In the genomic region with DNA sequence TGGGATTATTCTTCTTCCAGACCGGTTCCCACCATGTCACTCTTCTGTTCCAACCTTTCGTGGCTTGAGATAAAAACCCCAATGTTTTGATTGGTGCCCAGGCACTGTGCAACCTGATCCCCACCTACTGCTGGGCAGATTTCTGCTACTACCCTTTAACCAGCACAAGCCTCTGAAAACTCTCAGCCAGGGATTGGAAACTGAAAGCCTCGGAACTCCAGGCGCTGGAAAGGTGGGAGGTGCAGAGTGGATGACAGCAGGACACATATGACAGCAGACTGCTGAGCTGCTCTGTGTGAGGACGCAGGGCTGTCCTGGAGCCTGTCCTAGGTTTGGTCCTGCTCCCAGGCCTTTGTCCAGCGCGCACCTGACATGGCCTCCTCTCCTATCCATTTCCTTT, we compare ENCODE assay signal across 25 cellular contexts.
DNase-seq lines count a peak whose midpoint lies in the region; FAIRE-seq and TF ChIP-seq lines count a peak whose summit lies in the region.
"Had no signal": no experiment of that assay in that cellular context is flagged by ENCODE, and none has a peak within 500 bp of the region (broad histone marks: within the 10 kb centered on the region; RNA-seq: fewer than 3 reads in every experiment).

No MANE protein-coding gene starts in this region.

- WGBS in H1 (ENCODE audit: extremely low coverage in 1 of 2, insufficient coverage in 1 of 2, insufficient read length in 1 of 2, insufficient replicate concordance in 2 of 2, low coverage in 1 of 2, low lambda C conversion rate in 2 of 2, missing lambda C conversion rate in 1 of 2), 2 experiments: 70% methylated on average over 7 of the region's 7 CpGs; no CpG with 5 or more reads in 1 of the 2 experiments

- no peak overlapping the region for H4K8ac ChIP-seq in H1 (ENCODE audit: extremely low read depth, insufficient read depth, low read length)

- peak; percentile 32 for FAIRE-seq in H1 (lab: Jason Lieb, UNC)
- FAIRE-seq: A204.1, endothelial cell of umbilical vein had no signal

- TF ChIP-seq RAD21 in H1 (IDR thresholded peaks at IDR 0.05 in 1 of 2, conservative IDR thresholded peaks at IDR 0.05 in 1 of 2; ENCODE audit: low read depth in 2 of 2, low read length in 2 of 2): no peak

- H2BK15ac ChIP-seq in H1 (ENCODE audit: low read length): 0 out of 2 replicates have a peak overlapping the region, but pooled peaks have one; percentile 55

- H3K4me3 Mint-ChIP-seq in nephron progenitor cell: peak overlapping the region; percentile 26
- H3K4me3 Mint-ChIP-seq: activated CD4-positive, alpha-beta memory T cell treated with anti-CD3 and anti-CD28 coated beads for 36 hours; activated naive CD4-positive, alpha-beta T cell treated with anti-CD3 and anti-CD28 coated beads, Interleukin-2, amount 10 ng/mL, durations not matched to agents 7 days and 5 days; activated T-cell treated with anti-CD3 and anti-CD28 coated beads, Interleukin-2, amount 50 U/mL, for 24 hours; natural killer cell treated with Interleukin-12 subunit alpha and Interleukin-12 subunit beta and Interleukin-15 and Interleukin-18, amount 100 ng/mL, for 72 hours had no signal

- 0 out of 2 replicates have a peak overlapping the region, but pooled peaks have one; percentile 35 for H2BK20ac ChIP-seq in H1 (ENCODE audit: low read length)

- H3K79me1 ChIP-seq in H1 (ENCODE audit: low read depth, low read length): no peaks in the 10 kb centered on the region

- H3K27ac ChIP-seq in H1 (ENCODE audit: low read depth, low read length): no peak overlapping the region
- H3K27ac ChIP-seq: BLaER1, GM23248, upper lobe of right lung had no signal

- no peaks in the 10 kb centered on the region for H4K20me1 ChIP-seq in H1 (replicated peaks in 1 of 2; ENCODE audit: control insufficient read depth in 1 of 2, insufficient read depth in 2 of 2, low read length in 2 of 2)
- H4K20me1 ChIP-seq: BLaER1 had no signal

- no peak overlapping the region for H2BK12ac ChIP-seq in H1 (ENCODE audit: low read depth, low read length)

- no peaks in the 10 kb centered on the region for H3K9me3 ChIP-seq in H1 (ENCODE audit: insufficient read depth in 2 of 2, low read depth in 1 of 2, low read length in 1 of 2)
- H3K9me3 ChIP-seq: MG63, upper lobe of right lung had no signal

- H4K5ac ChIP-seq in H1 (ENCODE audit: insufficient read length, low read depth, low read length): no peak overlapping the region

- H3K23me2 ChIP-seq in H1 (ENCODE audit: low read depth, low read length): no peaks in the 10 kb centered on the region

- no peak overlapping the region for H3K14ac ChIP-seq in H1 (ENCODE audit: insufficient read length)

- H3K9me3 Mint-ChIP-seq in nephron progenitor cell: no peaks in the 10 kb centered on the region
- H3K9me3 Mint-ChIP-seq: activated naive CD4-positive, alpha-beta T cell treated with anti-CD3 and anti-CD28 coated beads, Interleukin-2, amount 10 ng/mL, durations not matched to agents 7 days and 5 days; activated T-cell treated with anti-CD3 and anti-CD28 coated beads, Interleukin-2, amount 50 U/mL, for 24 hours; natural killer cell treated with Interleukin-12 subunit alpha and Interleukin-12 subunit beta and Interleukin-15 and Interleukin-18, amount 100 ng/mL, for 72 hours had no signal

- peaks cover 16% of the 10 kb centered on the region for H3K27me3 Mint-ChIP-seq in nephron progenitor cell (ENCODE audit: low read depth, poor library complexity)

- no peaks in the 10 kb centered on the region for H3K79me2 ChIP-seq in H1 (ENCODE audit: control insufficient read depth in 1 of 2, insufficient read depth in 2 of 2, low read length in 2 of 2)

- peaks cover 52% of the 10 kb centered on the region for H3K4me1 Mint-ChIP-seq in nephron progenitor cell

- H3K56ac ChIP-seq in H1 (replicated peaks; ENCODE audit: insufficient read length, low read depth, low read length): no peak overlapping the region

- no peak overlapping the region for H3K9ac ChIP-seq in H1 (replicated peaks in 1 of 4; ENCODE audit: extremely low read depth in 1 of 4, low read depth in 3 of 4, low read length in 3 of 4)
- H3K9ac ChIP-seq: BLaER1, GM23248 had no signal

- peaks cover 2 to 11% (median 8%) of the 10 kb centered on the region in 4 experiments; a peak in 6 of 7 replicates for H3K4me1 ChIP-seq in H1 (replicated peaks in 1 of 4; ENCODE audit: control insufficient read depth in 3 of 4, insufficient read depth in 4 of 4, low read length in 3 of 4)
- H3K4me1 ChIP-seq: BLaER1, upper lobe of right lung had no signal

- peak; percentile 29 to 82 for DNase-seq in NCI-H524 (lab: John Stamatoyannopoulos, UW)
- DNase-seq in NCI-H524 treated with DMSO at 0.1 percent for 48 hours (lab: John Stamatoyannopoulos, UW): no peak
- DNase-seq in NCI-H1694 treated with DMSO at 0.1 percent for 48 hours (lab: John Stamatoyannopoulos, UW): peak; percentile 44
- DNase-seq in H1 (ENCODE audit: low read depth in 1 of 2, low spot score in 2 of 2): no peak
- peak; percentile 26 for DNase-seq in nephron progenitor cell
- no peak for DNase-seq in Ammon's horn (ENCODE audit: low spot score)
- DNase-seq in activated CD4-positive, alpha-beta T cell treated with anti-CD3 and anti-CD28 coated beads, Interleukin-2, amount 50 U/mL, for 4 hours: no peak
- no peak for DNase-seq in NCI-H345 treated with DMSO at 0.1 percent for 48 hours (lab: John Stamatoyannopoulos, UW; ENCODE audit: unreplicated experiment)
- DNase-seq: activated CD4-positive, alpha-beta memory T cell treated with anti-CD3 and anti-CD28 coated beads for 36 hours; activated naive CD4-positive, alpha-beta T cell treated with anti-CD3 and anti-CD28 coated beads, Interleukin-2, amount 10 ng/mL, durations not matched to agents 7 days and 5 days; activated T-cell treated with anti-CD3 and anti-CD28 coated beads, Interleukin-2, amount 50 U/mL, for 24 hours; cortex of kidney; GF-D8; GM23248; kidney glomerular epithelial cell; MG63; NCI-H1436 treated with DMSO at 0.1 percent for 48 hours; NCI-H446; SHP77 treated with DMSO at 0.1 percent for 48 hours; stimulated activated CD4-positive, alpha-beta T cell treated with anti-CD3 and anti-CD28 coated beads, Interleukin-4, amount 100 ng/mL, for 24 hours; upper lobe of right lung had no signal

- TF ChIP-seq CTCF in H1 (IDR thresholded peaks at IDR 0.05; ENCODE audit: control extremely low read depth in 1 of 3, insufficient read depth in 1 of 3, low read depth in 1 of 3, low read length in 3 of 3): no peak
- TF ChIP-seq CTCF in nephron progenitor cell (IDR thresholded peaks at IDR 0.05): no peak

- no peak for TF ChIP-seq EP300 in H1 (IDR thresholded peaks at IDR 0.05; ENCODE audit: borderline replicate concordance in 1 of 2, low read depth in 2 of 2, low read length in 2 of 2)

- TF ChIP-seq POLR2A in H1 (IDR thresholded peaks at IDR 0.05; ENCODE audit: control extremely low read depth in 1 of 2, low read depth in 2 of 2, low read length in 2 of 2): no peak

- H3K4me3 ChIP-seq in H1 (ENCODE audit: extremely low read depth in 1 of 4, insufficient read depth in 2 of 4, low read depth in 3 of 4, low read length in 4 of 4): no peak overlapping the region
- H3K4me3 ChIP-seq: BLaER1, GM23248, MG63, upper lobe of right lung had no signal

- H3K4ac ChIP-seq in H1 (replicated peaks; ENCODE audit: insufficient read length, low read depth, low read length): no peak overlapping the region

- H3K27me3 ChIP-seq in H1 (replicated peaks in 1 of 4; ENCODE audit: control insufficient read depth in 3 of 4, extremely low read depth in 1 of 4, insufficient read depth in 3 of 4, low read length in 3 of 4): no peaks in the 10 kb centered on the region
- H3K27me3 ChIP-seq: BLaER1, MG63 had no signal

- H2BK5ac ChIP-seq in H1 (ENCODE audit: low read depth, low read length): peak overlapping the region; percentile 39; the same call in 1 of the 2 replicates

- POLR2A ChIA-PET in H1 (lab: Charles Lee; ENCODE audit: partially characterized antibody): interaction anchor here (0.6 to 2.1 kb wide), 3 partner anchors 17 to 102 kb away, joined by 3 to 5 read pairs (median 3); a partner anchor contains a TSS

- peak overlapping the region; percentile 74 for H2AFZ ChIP-seq in H1 (ENCODE audit: low read length)
- H2AFZ ChIP-seq: GM23248 had no signal

- H2BK120ac ChIP-seq in H1 (replicated peaks; ENCODE audit: low read depth, low read length): no peak overlapping the region

- no peaks in the 10 kb centered on the region for H3K36me3 ChIP-seq in H1 (ENCODE audit: control insufficient read depth in 2 of 4, insufficient read depth in 4 of 4, low read length in 3 of 4)
- H3K36me3 ChIP-seq: BLaER1, MG63, upper lobe of right lung had no signal

- H2AK5ac ChIP-seq in H1 (ENCODE audit: low read depth, low read length): no peak overlapping the region

- H3K27ac Mint-ChIP-seq in nephron progenitor cell: peak overlapping the region; percentile 92
- H3K27ac Mint-ChIP-seq: activated CD4-positive, alpha-beta memory T cell treated with anti-CD3 and anti-CD28 coated beads for 36 hours; activated naive CD4-positive, alpha-beta T cell treated with anti-CD3 and anti-CD28 coated beads, Interleukin-2, amount 10 ng/mL, durations not matched to agents 7 days and 5 days; activated T-cell treated with anti-CD3 and anti-CD28 coated beads, Interleukin-2, amount 50 U/mL, for 24 hours; natural killer cell treated with Interleukin-12 subunit alpha and Interleukin-12 subunit beta and Interleukin-15 and Interleukin-18, amount 100 ng/mL, for 72 hours had no signal

- peak overlapping the region in 1 of 2 experiments; percentile 21; a peak in 2 of 4 replicates for H3K4me2 ChIP-seq in H1 (ENCODE audit: insufficient read depth in 1 of 2, low read depth in 2 of 2, low read length in 2 of 2)
- H3K4me2 ChIP-seq: BLaER1 had no signal

- no peaks in the 10 kb centered on the region for H3K36me3 Mint-ChIP-seq in nephron progenitor cell (ENCODE audit: low read depth)
- H3K36me3 Mint-ChIP-seq: activated CD4-positive, alpha-beta memory T cell treated with anti-CD3 and anti-CD28 coated beads for 36 hours; activated naive CD4-positive, alpha-beta T cell treated with anti-CD3 and anti-CD28 coated beads, Interleukin-2, amount 10 ng/mL, durations not matched to agents 7 days and 5 days; natural killer cell treated with Interleukin-12 subunit alpha and Interleukin-12 subunit beta and Interleukin-15 and Interleukin-18, amount 100 ng/mL, for 72 hours had no signal

- no peak overlapping the region; the same call in 1 of the 2 replicates for H3K18ac ChIP-seq in H1 (ENCODE audit: extremely low read depth, low read length)

- no peak overlapping the region for H4K91ac ChIP-seq in H1 (replicated peaks; ENCODE audit: insufficient read length, low read length)

- CTCF ChIA-PET in H1 (lab: Charles Lee; ENCODE audit: partially characterized antibody): interaction anchor here (0.6 to 2.9 kb wide), 13 partner anchors 9 to 424 kb away, joined by 3 to 12 read pairs (median 4); no protein-coding TSS in a partner anchor

- H3K23ac ChIP-seq in H1 (ENCODE audit: insufficient read length): no peak overlapping the region

TF ChIP-seq in H1, 55 proteins besides CTCF, POLR2A, EP300 and RAD21 (continues in another document):
- TF ChIP-seq, protein P1, sequence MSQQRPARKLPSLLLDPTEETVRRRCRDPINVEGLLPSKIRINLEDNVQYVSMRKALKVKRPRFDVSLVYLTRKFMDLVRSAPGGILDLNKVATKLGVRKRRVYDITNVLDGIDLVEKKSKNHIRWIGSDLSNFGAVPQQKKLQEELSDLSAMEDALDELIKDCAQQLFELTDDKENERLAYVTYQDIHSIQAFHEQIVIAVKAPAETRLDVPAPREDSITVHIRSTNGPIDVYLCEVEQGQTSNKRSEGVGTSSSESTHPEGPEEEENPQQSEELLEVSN (IDR thresholded peaks at IDR 0.05): no peak

Comparison
In these comparisons a context has a peak if more than half of its experiments do, and no peak if none do; other contexts are left out.
1. DNase-seq: peak in NCI-H524 (2 of 2), NCI-H1694 treated with DMSO at 0.1 percent for 48 hours (single experiment) and nephron progenitor cell (single experiment); none in NCI-H524 treated with DMSO at 0.1 percent for 48 hours (single experiment), H1 (0 of 2), Ammon's horn (single experiment), activated CD4-positive, alpha-beta T cell treated with anti-CD3 and anti-CD28 coated beads, Interleukin-2, amount 50 U/mL, for 4 hours (0 of 2) and NCI-H345 treated with DMSO at 0.1 percent for 48 hours (single experiment).